In genomic region chr7:128103498-128104108, GRCh38 we compare ENCODE assay signal across 8 cellular contexts.
A peak's percentile ranks its signal among the peaks of the same experiment; 100 is the strongest.
DNase-seq lines count a peak whose midpoint lies in the region; ATAC-seq and TF ChIP-seq lines count a peak whose summit lies in the region.

No MANE protein-coding gene starts in this region.

- DNase-seq in GM06990 (ENCODE audit: extremely low read depth, insufficient read length): peak; percentile 68
- DNase-seq in activated CD8-positive, alpha-beta memory T cell treated with anti-CD3 and anti-CD28 coated beads, Interleukin-2, amount 50 U/mL, for 48 hours: peak; percentile 68
- peak; percentile 70 to 88 (median 81) for DNase-seq in right cardiac atrium
- DNase-seq in stimulated activated CD8-positive, alpha-beta memory T cell treated with anti-CD3 and anti-CD28 coated beads, Interleukin-4, amount 100 ng/mL, for 48 hours: peak; percentile 41
- no peak for DNase-seq in AML-193 (lab: John Stamatoyannopoulos, UW)
- DNase-seq in HEK293T (ENCODE audit: extremely low spot score): no peak
- no peak for DNase-seq in mucosa of gallbladder (ENCODE audit: low spot score)

- ATAC-seq in HG02798 (IDR thresholded peaks at IDR 0.05; ENCODE audit: poor library complexity, unreplicated experiment) (peak; percentile 43), right cardiac atrium (peak; percentile 67 to 74)

- CTCF ChIA-PET in HEK293T (lab: Yijun Ruan, JAX): no interaction called here

- WGBS in right cardiac atrium: 5% methylated on average over 44 of the region's 44 CpGs

- no peaks in the 10 kb centered on the region for H3K4me1 ChIP-seq in right cardiac atrium (ENCODE audit: control insufficient read depth, insufficient read depth, low read length)

- H3K27me3 ChIP-seq in GM06990 (replicated peaks; ENCODE audit: control insufficient read depth, insufficient read depth, low read length) (no peaks in the 10 kb centered on the region), right cardiac atrium (ENCODE audit: control insufficient read depth, insufficient read depth) (no peaks in the 10 kb centered on the region)

- POLR2A ChIA-PET in HEK293T (lab: Yijun Ruan, JAX): no interaction called here

- H3K9me3 ChIP-seq in right cardiac atrium (ENCODE audit: control insufficient read depth, low read length): no peaks in the 10 kb centered on the region

- H3K36me3 ChIP-seq in GM06990 (ENCODE audit: control insufficient read depth, insufficient read depth, low read length): no peaks in the 10 kb centered on the region

- H3K4me3 ChIP-seq in GM06990 (replicated peaks; ENCODE audit: low read depth, low read length) (peak overlapping the region; percentile 60), right cardiac atrium (ENCODE audit: low read length) (peak overlapping the region; percentile 31)

- intact Hi-C loops in right cardiac atrium (cut with DNase I): no loop called here

- TF ChIP-seq CTCF in GM06990 (IDR thresholded peaks at IDR 0.05; ENCODE audit: insufficient read depth, low read length, poor library complexity, severe bottlenecking): no peak

- no peak overlapping the region for H3K27ac ChIP-seq in right cardiac atrium (ENCODE audit: low read length)

TF ChIP-seq in HEK293T, 16 proteins besides CTCF, POLR2A, EP300 and RAD21:
- no peak for TF ChIP-seq BHLHE40 (IDR thresholded peaks at IDR 0.05; ENCODE audit: borderline replicate concordance)
- no peak for TF ChIP-seq HDGF (IDR thresholded peaks at IDR 0.05; ENCODE audit: borderline replicate concordance)
- no peak for TF ChIP-seq LEF1 (IDR thresholded peaks at IDR 0.05; ENCODE audit: borderline replicate concordance)
- TF ChIP-seq PKNOX1 (IDR thresholded peaks at IDR 0.05): no peak
- no peak for TF ChIP-seq ARNT (IDR thresholded peaks at IDR 0.05)
- TF ChIP-seq FOXA1 (IDR thresholded peaks at IDR 0.05): no peak
- no peak for TF ChIP-seq SUZ12 (IDR thresholded peaks at IDR 0.05)
- no peak for TF ChIP-seq SP1 (IDR thresholded peaks at IDR 0.05)
- no peak for TF ChIP-seq ELF4 (IDR thresholded peaks at IDR 0.05)
- no peak for TF ChIP-seq FOXM1 (IDR thresholded peaks at IDR 0.05; ENCODE audit: borderline replicate concordance)
- no peak for TF ChIP-seq FOXK2 (IDR thresholded peaks at IDR 0.05)
- no peak for TF ChIP-seq NFRKB (IDR thresholded peaks at IDR 0.05)
- no peak for TF ChIP-seq TARDBP (IDR thresholded peaks at IDR 0.05)
- no peak for TF ChIP-seq CTBP1 (IDR thresholded peaks at IDR 0.05; ENCODE audit: borderline replicate concordance)

Comparison
In these comparisons a context has a peak if more than half of its experiments do, and no peak if none do; other contexts are left out.
1. DNase-seq: peak in GM06990 (single experiment), activated CD8-positive, alpha-beta memory T cell treated with anti-CD3 and anti-CD28 coated beads, Interleukin-2, amount 50 U/mL, for 48 hours (single experiment), right cardiac atrium (3 of 3) and stimulated activated CD8-positive, alpha-beta memory T cell treated with anti-CD3 and anti-CD28 coated beads, Interleukin-4, amount 100 ng/mL, for 48 hours (single experiment); none in AML-193 (0 of 2), HEK293T (single experiment) and mucosa of gallbladder (single experiment).